ENCODE assay signal across 1 cellular context in the genomic region with DNA sequence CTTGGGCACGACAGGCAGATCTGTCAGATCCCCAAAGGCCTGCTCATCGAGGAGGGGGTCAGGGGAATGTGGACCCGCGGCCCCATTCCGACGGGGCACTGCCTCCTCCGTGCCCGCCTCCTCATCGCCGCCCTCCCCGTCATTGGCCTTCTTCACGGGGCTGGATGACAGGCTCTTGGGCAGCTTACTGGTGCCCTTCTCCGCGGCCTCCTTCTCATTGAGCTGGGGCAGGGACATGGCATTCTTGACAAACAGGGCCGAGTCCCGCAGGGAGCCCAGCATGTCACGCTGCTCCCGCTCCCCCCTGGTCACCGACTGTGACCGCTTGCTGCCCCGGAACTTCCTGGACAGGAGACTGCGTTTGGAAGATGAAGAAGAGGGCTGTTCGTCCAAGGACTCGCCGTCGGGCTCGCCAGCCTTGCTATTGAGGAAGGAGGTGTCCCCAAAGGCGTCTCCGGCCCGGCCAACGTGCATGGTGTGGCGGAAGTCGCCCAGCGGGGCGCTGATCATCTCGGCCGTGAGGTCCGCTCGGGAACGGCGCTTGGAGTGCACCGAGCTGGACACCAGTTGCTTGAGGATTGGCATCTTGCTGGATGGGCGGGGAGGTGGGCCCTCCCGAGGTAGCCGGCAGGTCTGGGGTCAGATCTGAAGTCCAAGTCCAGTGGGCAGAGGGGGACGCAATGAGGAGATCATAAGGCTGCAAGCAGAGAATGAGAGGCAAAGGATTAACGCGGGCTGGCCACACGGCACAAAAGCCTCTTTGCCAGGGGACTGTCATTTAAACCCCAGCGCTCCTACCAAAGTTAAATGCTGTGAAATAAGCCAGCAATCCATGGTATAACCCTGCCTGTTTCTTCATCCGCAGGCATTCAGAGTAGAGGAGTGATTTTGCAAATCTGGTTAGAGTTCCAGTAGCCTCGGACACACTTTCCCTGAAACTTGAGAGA.
TF ChIP-seq lines count a peak whose summit lies in the region.

No MANE protein-coding gene starts in this region.

TF ChIP-seq in HCT116, 20 proteins besides CTCF, POLR2A, EP300 and RAD21 (continued from another document):
- TF ChIP-seq, protein P1, sequence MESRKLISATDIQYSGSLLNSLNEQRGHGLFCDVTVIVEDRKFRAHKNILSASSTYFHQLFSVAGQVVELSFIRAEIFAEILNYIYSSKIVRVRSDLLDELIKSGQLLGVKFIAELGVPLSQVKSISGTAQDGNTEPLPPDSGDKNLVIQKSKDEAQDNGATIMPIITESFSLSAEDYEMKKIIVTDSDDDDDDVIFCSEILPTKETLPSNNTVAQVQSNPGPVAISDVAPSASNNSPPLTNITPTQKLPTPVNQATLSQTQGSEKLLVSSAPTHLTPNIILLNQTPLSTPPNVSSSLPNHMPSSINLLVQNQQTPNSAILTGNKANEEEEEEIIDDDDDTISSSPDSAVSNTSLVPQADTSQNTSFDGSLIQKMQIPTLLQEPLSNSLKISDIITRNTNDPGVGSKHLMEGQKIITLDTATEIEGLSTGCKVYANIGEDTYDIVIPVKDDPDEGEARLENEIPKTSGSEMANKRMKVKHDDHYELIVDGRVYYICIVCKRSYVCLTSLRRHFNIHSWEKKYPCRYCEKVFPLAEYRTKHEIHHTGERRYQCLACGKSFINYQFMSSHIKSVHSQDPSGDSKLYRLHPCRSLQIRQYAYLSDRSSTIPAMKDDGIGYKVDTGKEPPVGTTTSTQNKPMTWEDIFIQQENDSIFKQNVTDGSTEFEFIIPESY (IDR thresholded peaks at IDR 0.05; ENCODE audit: extremely low read depth, insufficient replicate concordance, low read length) = no peak
- TF ChIP-seq, protein P2, sequence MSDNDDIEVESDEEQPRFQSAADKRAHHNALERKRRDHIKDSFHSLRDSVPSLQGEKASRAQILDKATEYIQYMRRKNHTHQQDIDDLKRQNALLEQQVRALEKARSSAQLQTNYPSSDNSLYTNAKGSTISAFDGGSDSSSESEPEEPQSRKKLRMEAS (IDR thresholded peaks at IDR 0.05) = no peak
- TF ChIP-seq SRF (IDR thresholded peaks at IDR 0.05; ENCODE audit: low read depth) (no peak), EZH2phosphoT487 (IDR thresholded peaks at IDR 0.05; ENCODE audit: borderline replicate concordance) (no peak), ZFX (IDR thresholded peaks at IDR 0.05) (no peak), ZNF274 (IDR thresholded peaks at IDR 0.05; ENCODE audit: low read depth, low read length) (no peak)
